In the genomic region with DNA sequence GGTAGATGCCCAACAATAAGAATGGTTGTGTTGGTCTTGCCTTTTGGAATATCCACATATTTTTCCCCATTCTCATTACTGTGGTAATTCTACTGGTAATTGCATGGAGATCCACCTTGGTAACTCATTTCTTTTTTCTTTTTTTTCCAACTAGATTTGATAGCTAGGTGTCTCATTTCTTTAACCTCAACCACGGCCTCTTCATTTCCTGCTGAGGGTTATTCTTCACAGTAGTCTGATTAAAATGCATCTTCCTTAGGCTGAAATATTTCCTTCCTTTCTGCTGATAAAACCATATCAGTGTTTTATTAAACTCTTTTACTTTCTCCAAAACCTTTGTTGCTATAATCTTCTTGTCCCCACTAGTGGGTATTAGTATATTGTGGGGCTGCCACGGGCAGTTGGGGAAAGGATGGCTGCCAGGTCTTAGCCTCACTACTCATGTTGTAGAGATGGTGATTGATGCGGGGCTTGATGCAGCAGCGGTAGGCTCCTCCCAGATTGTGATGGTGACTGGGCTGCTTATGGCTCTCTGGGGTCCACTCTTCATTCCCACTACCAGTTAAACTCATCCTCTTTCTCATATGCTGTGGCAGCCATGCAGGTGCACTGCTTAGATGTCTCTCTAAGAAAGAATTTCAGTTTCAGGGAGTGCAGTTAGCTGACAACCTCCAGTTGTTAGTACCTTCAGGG, we compare ENCODE assay signal across 13 cellular contexts. TPM values are rescaled to one million over a fixed set of nuclear protein-coding genes. Genes with fewer than 3 reads are reported as not detected.
A peak's percentile ranks its signal among the peaks of the same experiment; 100 is the strongest.
DNase-seq lines count a peak whose midpoint lies in the region; ATAC-seq and TF ChIP-seq lines count a peak whose summit lies in the region.
"Had no signal": no experiment of that assay in that cellular context is flagged by ENCODE, and none has a peak within 500 bp of the region (broad histone marks: within the 10 kb centered on the region; RNA-seq: fewer than 3 reads in every experiment).

No MANE protein-coding gene starts in this region.

- H3K36me3 ChIP-seq in ovary, result no peaks in the 10 kb centered on the region
- no peaks in the 10 kb centered on the region for H3K36me3 ChIP-seq in mesendoderm (ENCODE audit: control insufficient read depth, insufficient read depth, low read length)
- H3K36me3 ChIP-seq: SJCRH30 had no signal

- no peak overlapping the region for H3K4ac ChIP-seq in mesendoderm (ENCODE audit: low read depth, low read length)

- H3K27ac ChIP-seq in ovary (no peak overlapping the region), mesendoderm (ENCODE audit: low read depth, low read length) (no peak overlapping the region)
- H3K27ac ChIP-seq: SJCRH30 had no signal

- H3K79me2 ChIP-seq in mesendoderm (ENCODE audit: control insufficient read depth, insufficient read depth, low read length), result peaks cover 36% of the 10 kb centered on the region

- peak; percentile 25 for DNase-seq in central memory CD4-positive, alpha-beta T cell
- no peak for DNase-seq in NAMALWA (ENCODE audit: low spot score)
- no peak for DNase-seq in ovary
- no peak for DNase-seq in cerebellum (ENCODE audit: low spot score)
- no peak for DNase-seq in mesendoderm
- DNase-seq: activated gamma-delta T cell treated with Interleukin-2 at 50 U/mL for 16 hours, left ventricle myocardium superior, NCI-H1436 treated with DMSO at 0.1 percent for 48 hours, SJCRH30 had no signal

- no peak overlapping the region for H2BK5ac ChIP-seq in mesendoderm (ENCODE audit: low read length)

- H4K5ac ChIP-seq in mesendoderm (ENCODE audit: low read length), result no peak overlapping the region

- H4K8ac ChIP-seq in mesendoderm (ENCODE audit: low read depth, low read length), result no peak overlapping the region

- no peak overlapping the region for H3K4me3 ChIP-seq in ovary
- no peak overlapping the region for H3K4me3 ChIP-seq in mesendoderm (ENCODE audit: low read length)
- H3K4me3 ChIP-seq: SJCRH30, skin epidermis had no signal

- TF ChIP-seq EP300 in ovary (IDR thresholded peaks at IDR 0.05), result no peak

- no peak for TF ChIP-seq CTCF in ovary (IDR thresholded peaks at IDR 0.05)

- no peaks in the 10 kb centered on the region for H3K27me3 ChIP-seq in ovary
- no peaks in the 10 kb centered on the region for H3K27me3 ChIP-seq in mesendoderm (ENCODE audit: insufficient read depth, low read length, poor library complexity)
- H3K27me3 ChIP-seq: SJCRH30 had no signal

- no peak overlapping the region for H3K4me2 ChIP-seq in mesendoderm (ENCODE audit: low read length)

- TF ChIP-seq POLR2A in ovary (IDR thresholded peaks at IDR 0.05), result no peak

- peak; percentile 65 for ATAC-seq in GM18502 (IDR thresholded peaks at IDR 0.05; ENCODE audit: poor library complexity, unreplicated experiment)
- ATAC-seq in GM21423 (IDR thresholded peaks at IDR 0.05; ENCODE audit: unreplicated experiment), result peak; percentile 67
- peak; percentile 56 for ATAC-seq in HG03342 (IDR thresholded peaks at IDR 0.05; ENCODE audit: unreplicated experiment)
- ATAC-seq: left ventricle myocardium superior had no signal

- no peak overlapping the region for H2BK15ac ChIP-seq in mesendoderm (replicated peaks; ENCODE audit: low read depth)

- intact Hi-C loops in ovary (cut with DNase I), result no loop called here

- no peak overlapping the region for H3K56ac ChIP-seq in mesendoderm (ENCODE audit: low read length)

- H2BK120ac ChIP-seq in mesendoderm (ENCODE audit: low read depth, low read length), result no peak overlapping the region

- no peak overlapping the region for H3K18ac ChIP-seq in mesendoderm (ENCODE audit: low read length)

- H2AK5ac ChIP-seq in mesendoderm (ENCODE audit: low read length), result no peak overlapping the region

- H3K79me1 ChIP-seq in mesendoderm (ENCODE audit: low read length), result peaks cover 15% of the 10 kb centered on the region

- no peak overlapping the region for H3K23ac ChIP-seq in mesendoderm (ENCODE audit: low read length)

- 90 to 94% (median 91%) methylated on average over 4 of the region's 4 CpGs for WGBS in ovary, 3 donors
- no CpG with 5 or more reads among the region's 4 CpGs for WGBS in mesendoderm (ENCODE audit: extremely low coverage, insufficient coverage, low lambda C conversion rate)

- no peak overlapping the region for H3K9ac ChIP-seq in mesendoderm (ENCODE audit: low read length)

- no peaks in the 10 kb centered on the region for H3K4me1 ChIP-seq in ovary (ENCODE audit: insufficient read depth)
- H3K4me1 ChIP-seq in mesendoderm (ENCODE audit: control insufficient read depth, low read depth, low read length), result no peaks in the 10 kb centered on the region
- H3K4me1 ChIP-seq: SJCRH30 had no signal

- no peaks in the 10 kb centered on the region for H3K9me3 ChIP-seq in ovary
- H3K9me3 ChIP-seq: SJCRH30 had no signal

RNA-seq across cellular contexts. Expression of a gene that starts 35.9 kb away (rescaled TPM):
- total RNA-seq in ovary, result 10 to 100 TPM; 21.8 to 39.1 (median 32.0) TPM
- polyA plus RNA-seq in ovary, result 10 to 100 TPM in 1 of 2 donors, 1 to 10 TPM in 1; 8.0 to 22.4 TPM
- 140 TPM for total RNA-seq in cerebellum
- polyA plus RNA-seq in mesendoderm (2013, experiment 1 of 2), result 105 TPM
- polyA plus RNA-seq in mesendoderm (2013, experiment 2 of 2), result 106 TPM
